ENCODE assay signal across 1 cellular context in the genomic region with DNA sequence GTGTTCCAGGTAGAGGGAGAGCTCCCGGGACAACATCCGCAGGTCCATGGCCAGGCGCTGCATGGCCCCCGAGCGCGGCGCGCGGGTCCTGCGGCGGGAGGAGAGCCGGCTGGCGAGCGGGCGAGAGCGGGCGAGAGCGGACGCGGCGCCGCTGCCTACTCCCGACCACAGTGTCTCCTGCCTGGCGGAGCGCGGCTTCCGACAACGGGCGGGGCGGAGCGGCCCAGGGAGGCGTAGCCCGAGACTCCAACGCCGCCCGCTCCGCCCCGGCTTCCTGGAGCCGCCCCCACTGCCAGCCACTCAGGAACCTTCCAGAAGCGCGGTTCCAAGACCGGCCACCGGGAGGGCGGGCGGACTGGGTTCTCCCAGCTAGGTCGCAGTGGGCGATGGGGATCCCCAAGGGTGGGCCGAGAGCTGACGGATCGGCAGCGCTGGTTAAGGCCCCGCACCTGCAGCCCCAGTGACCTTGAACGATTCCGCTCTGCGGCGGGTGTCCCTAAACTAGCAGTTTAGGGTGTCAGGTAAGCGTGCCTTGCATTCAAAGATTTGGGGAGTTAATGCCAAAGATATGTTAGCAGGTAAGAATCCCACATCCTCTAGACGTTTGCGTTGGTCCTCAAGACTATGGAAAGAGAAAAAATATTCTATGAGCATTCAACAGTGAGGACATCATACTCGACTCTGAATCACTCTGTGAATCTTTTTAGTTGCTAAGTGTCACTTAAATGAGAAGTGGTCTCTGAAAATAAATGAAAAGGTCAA.
TF ChIP-seq lines count a peak whose summit lies in the region.

A gene with protein sequence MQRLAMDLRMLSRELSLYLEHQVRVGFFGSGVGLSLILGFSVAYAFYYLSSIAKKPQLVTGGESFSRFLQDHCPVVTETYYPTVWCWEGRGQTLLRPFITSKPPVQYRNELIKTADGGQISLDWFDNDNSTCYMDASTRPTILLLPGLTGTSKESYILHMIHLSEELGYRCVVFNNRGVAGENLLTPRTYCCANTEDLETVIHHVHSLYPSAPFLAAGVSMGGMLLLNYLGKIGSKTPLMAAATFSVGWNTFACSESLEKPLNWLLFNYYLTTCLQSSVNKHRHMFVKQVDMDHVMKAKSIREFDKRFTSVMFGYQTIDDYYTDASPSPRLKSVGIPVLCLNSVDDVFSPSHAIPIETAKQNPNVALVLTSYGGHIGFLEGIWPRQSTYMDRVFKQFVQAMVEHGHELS (minus strand): TSS at position 172 of the 762 bp plus-strand sequence. CDS start 109 bp downstream, at position 63.

TF ChIP-seq in K562, 482 proteins besides CTCF, POLR2A, EP300 and RAD21 (continued from another document and continues in another):
- TF ChIP-seq, protein P1, sequence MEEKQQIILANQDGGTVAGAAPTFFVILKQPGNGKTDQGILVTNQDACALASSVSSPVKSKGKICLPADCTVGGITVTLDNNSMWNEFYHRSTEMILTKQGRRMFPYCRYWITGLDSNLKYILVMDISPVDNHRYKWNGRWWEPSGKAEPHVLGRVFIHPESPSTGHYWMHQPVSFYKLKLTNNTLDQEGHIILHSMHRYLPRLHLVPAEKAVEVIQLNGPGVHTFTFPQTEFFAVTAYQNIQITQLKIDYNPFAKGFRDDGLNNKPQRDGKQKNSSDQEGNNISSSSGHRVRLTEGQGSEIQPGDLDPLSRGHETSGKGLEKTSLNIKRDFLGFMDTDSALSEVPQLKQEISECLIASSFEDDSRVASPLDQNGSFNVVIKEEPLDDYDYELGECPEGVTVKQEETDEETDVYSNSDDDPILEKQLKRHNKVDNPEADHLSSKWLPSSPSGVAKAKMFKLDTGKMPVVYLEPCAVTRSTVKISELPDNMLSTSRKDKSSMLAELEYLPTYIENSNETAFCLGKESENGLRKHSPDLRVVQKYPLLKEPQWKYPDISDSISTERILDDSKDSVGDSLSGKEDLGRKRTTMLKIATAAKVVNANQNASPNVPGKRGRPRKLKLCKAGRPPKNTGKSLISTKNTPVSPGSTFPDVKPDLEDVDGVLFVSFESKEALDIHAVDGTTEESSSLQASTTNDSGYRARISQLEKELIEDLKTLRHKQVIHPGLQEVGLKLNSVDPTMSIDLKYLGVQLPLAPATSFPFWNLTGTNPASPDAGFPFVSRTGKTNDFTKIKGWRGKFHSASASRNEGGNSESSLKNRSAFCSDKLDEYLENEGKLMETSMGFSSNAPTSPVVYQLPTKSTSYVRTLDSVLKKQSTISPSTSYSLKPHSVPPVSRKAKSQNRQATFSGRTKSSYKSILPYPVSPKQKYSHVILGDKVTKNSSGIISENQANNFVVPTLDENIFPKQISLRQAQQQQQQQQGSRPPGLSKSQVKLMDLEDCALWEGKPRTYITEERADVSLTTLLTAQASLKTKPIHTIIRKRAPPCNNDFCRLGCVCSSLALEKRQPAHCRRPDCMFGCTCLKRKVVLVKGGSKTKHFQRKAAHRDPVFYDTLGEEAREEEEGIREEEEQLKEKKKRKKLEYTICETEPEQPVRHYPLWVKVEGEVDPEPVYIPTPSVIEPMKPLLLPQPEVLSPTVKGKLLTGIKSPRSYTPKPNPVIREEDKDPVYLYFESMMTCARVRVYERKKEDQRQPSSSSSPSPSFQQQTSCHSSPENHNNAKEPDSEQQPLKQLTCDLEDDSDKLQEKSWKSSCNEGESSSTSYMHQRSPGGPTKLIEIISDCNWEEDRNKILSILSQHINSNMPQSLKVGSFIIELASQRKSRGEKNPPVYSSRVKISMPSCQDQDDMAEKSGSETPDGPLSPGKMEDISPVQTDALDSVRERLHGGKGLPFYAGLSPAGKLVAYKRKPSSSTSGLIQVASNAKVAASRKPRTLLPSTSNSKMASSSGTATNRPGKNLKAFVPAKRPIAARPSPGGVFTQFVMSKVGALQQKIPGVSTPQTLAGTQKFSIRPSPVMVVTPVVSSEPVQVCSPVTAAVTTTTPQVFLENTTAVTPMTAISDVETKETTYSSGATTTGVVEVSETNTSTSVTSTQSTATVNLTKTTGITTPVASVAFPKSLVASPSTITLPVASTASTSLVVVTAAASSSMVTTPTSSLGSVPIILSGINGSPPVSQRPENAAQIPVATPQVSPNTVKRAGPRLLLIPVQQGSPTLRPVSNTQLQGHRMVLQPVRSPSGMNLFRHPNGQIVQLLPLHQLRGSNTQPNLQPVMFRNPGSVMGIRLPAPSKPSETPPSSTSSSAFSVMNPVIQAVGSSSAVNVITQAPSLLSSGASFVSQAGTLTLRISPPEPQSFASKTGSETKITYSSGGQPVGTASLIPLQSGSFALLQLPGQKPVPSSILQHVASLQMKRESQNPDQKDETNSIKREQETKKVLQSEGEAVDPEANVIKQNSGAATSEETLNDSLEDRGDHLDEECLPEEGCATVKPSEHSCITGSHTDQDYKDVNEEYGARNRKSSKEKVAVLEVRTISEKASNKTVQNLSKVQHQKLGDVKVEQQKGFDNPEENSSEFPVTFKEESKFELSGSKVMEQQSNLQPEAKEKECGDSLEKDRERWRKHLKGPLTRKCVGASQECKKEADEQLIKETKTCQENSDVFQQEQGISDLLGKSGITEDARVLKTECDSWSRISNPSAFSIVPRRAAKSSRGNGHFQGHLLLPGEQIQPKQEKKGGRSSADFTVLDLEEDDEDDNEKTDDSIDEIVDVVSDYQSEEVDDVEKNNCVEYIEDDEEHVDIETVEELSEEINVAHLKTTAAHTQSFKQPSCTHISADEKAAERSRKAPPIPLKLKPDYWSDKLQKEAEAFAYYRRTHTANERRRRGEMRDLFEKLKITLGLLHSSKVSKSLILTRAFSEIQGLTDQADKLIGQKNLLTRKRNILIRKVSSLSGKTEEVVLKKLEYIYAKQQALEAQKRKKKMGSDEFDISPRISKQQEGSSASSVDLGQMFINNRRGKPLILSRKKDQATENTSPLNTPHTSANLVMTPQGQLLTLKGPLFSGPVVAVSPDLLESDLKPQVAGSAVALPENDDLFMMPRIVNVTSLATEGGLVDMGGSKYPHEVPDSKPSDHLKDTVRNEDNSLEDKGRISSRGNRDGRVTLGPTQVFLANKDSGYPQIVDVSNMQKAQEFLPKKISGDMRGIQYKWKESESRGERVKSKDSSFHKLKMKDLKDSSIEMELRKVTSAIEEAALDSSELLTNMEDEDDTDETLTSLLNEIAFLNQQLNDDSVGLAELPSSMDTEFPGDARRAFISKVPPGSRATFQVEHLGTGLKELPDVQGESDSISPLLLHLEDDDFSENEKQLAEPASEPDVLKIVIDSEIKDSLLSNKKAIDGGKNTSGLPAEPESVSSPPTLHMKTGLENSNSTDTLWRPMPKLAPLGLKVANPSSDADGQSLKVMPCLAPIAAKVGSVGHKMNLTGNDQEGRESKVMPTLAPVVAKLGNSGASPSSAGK (IDR thresholded peaks at IDR 0.05), result no peak; the same call in 1 of the 2 replicates
- TF ChIP-seq XRCC3 (IDR thresholded peaks at IDR 0.05) (no peak), SAP30 (IDR thresholded peaks at IDR 0.05; ENCODE audit: borderline replicate concordance, insufficient read depth, low read depth, low read length, poor library complexity, severe bottlenecking) (peak; percentile 43), HDAC1 (IDR thresholded peaks at IDR 0.05) (0 out of 4 replicates have a peak, but pooled peaks of 1 of the 2 experiments have one; percentile 22), OTX1 (CRISPR knock-in tag; IDR thresholded peaks at IDR 0.05) (no peak), NBN (IDR thresholded peaks at IDR 0.05; ENCODE audit: low read depth) (0 out of 2 replicates have a peak, but pooled peaks have one; percentile 17), ZKSCAN8 (CRISPR knock-in tag; IDR thresholded peaks at IDR 0.05) (no peak), PHF8 (IDR thresholded peaks at IDR 0.05; ENCODE audit: borderline replicate concordance, low read length) (peak; percentile 87; the same call in 1 of the 2 replicates), MCM5 (IDR thresholded peaks at IDR 0.05; ENCODE audit: low read depth) (no peak), GABPB2 (CRISPR knock-in tag; conservative IDR thresholded peaks at IDR 0.05) (no peak), NFRKB (IDR thresholded peaks at IDR 0.05; ENCODE audit: low read depth) (no peak), POLR2H (tag; IDR thresholded peaks at IDR 0.05; ENCODE audit: low read depth) (peak; percentile 72), ZNF717 (CRISPR knock-in tag; IDR thresholded peaks at IDR 0.05) (no peak), HMGN3 (IDR thresholded peaks at IDR 0.05; ENCODE audit: borderline replicate concordance, extremely low read depth, insufficient read length, low read depth, low read length) (peak; percentile 59), BMI1 (IDR thresholded peaks at IDR 0.05; ENCODE audit: low read length) (no peak), TEAD4 (IDR thresholded peaks at IDR 0.05; ENCODE audit: low read length) (no peak), TEAD4 (CRISPR knock-in tag; IDR thresholded peaks at IDR 0.05; ENCODE audit: borderline replicate concordance) (no peak), KHSRP (IDR thresholded peaks at IDR 0.05) (0 out of 2 replicates have a peak, but pooled peaks have one; percentile 27)
- TF ChIP-seq, protein P2, sequence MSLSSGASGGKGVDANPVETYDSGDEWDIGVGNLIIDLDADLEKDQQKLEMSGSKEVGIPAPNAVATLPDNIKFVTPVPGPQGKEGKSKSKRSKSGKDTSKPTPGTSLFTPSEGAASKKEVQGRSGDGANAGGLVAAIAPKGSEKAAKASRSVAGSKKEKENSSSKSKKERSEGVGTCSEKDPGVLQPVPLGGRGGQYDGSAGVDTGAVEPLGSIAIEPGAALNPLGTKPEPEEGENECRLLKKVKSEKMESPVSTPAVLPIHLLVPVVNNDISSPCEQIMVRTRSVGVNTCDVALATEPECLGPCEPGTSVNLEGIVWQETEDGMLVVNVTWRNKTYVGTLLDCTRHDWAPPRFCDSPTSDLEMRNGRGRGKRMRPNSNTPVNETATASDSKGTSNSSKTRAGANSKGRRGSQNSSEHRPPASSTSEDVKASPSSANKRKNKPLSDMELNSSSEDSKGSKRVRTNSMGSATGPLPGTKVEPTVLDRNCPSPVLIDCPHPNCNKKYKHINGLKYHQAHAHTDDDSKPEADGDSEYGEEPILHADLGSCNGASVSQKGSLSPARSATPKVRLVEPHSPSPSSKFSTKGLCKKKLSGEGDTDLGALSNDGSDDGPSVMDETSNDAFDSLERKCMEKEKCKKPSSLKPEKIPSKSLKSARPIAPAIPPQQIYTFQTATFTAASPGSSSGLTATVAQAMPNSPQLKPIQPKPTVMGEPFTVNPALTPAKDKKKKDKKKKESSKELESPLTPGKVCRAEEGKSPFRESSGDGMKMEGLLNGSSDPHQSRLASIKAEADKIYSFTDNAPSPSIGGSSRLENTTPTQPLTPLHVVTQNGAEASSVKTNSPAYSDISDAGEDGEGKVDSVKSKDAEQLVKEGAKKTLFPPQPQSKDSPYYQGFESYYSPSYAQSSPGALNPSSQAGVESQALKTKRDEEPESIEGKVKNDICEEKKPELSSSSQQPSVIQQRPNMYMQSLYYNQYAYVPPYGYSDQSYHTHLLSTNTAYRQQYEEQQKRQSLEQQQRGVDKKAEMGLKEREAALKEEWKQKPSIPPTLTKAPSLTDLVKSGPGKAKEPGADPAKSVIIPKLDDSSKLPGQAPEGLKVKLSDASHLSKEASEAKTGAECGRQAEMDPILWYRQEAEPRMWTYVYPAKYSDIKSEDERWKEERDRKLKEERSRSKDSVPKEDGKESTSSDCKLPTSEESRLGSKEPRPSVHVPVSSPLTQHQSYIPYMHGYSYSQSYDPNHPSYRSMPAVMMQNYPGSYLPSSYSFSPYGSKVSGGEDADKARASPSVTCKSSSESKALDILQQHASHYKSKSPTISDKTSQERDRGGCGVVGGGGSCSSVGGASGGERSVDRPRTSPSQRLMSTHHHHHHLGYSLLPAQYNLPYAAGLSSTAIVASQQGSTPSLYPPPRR (CRISPR knock-in tag; IDR thresholded peaks at IDR 0.05; ENCODE audit: borderline replicate concordance), result 0 out of 2 replicates have a peak, but pooled peaks have one; percentile 39
- TF ChIP-seq, protein P3, sequence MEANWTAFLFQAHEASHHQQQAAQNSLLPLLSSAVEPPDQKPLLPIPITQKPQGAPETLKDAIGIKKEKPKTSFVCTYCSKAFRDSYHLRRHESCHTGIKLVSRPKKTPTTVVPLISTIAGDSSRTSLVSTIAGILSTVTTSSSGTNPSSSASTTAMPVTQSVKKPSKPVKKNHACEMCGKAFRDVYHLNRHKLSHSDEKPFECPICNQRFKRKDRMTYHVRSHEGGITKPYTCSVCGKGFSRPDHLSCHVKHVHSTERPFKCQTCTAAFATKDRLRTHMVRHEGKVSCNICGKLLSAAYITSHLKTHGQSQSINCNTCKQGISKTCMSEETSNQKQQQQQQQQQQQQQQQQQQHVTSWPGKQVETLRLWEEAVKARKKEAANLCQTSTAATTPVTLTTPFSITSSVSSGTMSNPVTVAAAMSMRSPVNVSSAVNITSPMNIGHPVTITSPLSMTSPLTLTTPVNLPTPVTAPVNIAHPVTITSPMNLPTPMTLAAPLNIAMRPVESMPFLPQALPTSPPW (CRISPR knock-in tag; IDR thresholded peaks at IDR 0.05), result peak; percentile 63
- TF ChIP-seq, protein P4, sequence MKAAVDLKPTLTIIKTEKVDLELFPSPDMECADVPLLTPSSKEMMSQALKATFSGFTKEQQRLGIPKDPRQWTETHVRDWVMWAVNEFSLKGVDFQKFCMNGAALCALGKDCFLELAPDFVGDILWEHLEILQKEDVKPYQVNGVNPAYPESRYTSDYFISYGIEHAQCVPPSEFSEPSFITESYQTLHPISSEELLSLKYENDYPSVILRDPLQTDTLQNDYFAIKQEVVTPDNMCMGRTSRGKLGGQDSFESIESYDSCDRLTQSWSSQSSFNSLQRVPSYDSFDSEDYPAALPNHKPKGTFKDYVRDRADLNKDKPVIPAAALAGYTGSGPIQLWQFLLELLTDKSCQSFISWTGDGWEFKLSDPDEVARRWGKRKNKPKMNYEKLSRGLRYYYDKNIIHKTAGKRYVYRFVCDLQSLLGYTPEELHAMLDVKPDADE (conservative IDR thresholded peaks at IDR 0.05; ENCODE audit: control insufficient read depth, low read depth, low read length), result 0 out of 2 replicates have a peak, but pooled peaks have one; percentile 40
- TF ChIP-seq, protein P5, sequence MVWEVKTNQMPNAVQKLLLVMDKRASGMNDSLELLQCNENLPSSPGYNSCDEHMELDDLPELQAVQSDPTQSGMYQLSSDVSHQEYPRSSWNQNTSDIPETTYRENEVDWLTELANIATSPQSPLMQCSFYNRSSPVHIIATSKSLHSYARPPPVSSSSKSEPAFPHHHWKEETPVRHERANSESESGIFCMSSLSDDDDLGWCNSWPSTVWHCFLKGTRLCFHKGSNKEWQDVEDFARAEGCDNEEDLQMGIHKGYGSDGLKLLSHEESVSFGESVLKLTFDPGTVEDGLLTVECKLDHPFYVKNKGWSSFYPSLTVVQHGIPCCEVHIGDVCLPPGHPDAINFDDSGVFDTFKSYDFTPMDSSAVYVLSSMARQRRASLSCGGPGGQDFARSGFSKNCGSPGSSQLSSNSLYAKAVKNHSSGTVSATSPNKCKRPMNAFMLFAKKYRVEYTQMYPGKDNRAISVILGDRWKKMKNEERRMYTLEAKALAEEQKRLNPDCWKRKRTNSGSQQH (CRISPR knock-in tag; IDR thresholded peaks at IDR 0.05), result no peak
- TF ChIP-seq, protein P6, sequence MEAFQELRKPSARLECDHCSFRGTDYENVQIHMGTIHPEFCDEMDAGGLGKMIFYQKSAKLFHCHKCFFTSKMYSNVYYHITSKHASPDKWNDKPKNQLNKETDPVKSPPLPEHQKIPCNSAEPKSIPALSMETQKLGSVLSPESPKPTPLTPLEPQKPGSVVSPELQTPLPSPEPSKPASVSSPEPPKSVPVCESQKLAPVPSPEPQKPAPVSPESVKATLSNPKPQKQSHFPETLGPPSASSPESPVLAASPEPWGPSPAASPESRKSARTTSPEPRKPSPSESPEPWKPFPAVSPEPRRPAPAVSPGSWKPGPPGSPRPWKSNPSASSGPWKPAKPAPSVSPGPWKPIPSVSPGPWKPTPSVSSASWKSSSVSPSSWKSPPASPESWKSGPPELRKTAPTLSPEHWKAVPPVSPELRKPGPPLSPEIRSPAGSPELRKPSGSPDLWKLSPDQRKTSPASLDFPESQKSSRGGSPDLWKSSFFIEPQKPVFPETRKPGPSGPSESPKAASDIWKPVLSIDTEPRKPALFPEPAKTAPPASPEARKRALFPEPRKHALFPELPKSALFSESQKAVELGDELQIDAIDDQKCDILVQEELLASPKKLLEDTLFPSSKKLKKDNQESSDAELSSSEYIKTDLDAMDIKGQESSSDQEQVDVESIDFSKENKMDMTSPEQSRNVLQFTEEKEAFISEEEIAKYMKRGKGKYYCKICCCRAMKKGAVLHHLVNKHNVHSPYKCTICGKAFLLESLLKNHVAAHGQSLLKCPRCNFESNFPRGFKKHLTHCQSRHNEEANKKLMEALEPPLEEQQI (IDR thresholded peaks at IDR 0.05), result no peak
